ENCODE assay signal across 31 cellular contexts in the genomic region with DNA sequence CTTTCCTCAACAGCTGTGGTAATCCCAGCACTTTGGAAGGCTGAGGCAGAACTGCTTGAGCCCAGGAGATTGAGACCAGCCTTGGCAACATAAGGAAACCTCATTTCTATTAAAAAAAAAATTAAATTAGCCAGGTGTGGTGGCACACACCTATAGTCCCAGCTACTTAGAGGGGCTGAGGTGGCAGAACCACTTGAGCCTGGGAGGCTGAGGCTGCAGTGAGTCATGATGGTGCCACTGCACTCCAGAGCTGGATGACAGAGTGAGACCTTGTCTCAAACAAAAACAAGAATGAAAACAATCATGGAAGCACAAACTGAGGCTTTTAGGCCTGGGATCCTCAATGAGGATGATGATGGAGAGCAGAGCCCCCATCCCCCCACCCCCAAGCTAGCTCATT. TPM values are rescaled to one million over a fixed set of nuclear protein-coding genes. Genes with fewer than 3 reads are reported as not detected.
"Had no signal": no experiment of that assay in that cellular context is flagged by ENCODE, and none has a peak within 500 bp of the region (broad histone marks: within the 10 kb centered on the region; RNA-seq: fewer than 3 reads in every experiment).

No MANE protein-coding gene starts in this region.

- DNase-seq: activated CD4-positive, alpha-beta T cell treated with anti-CD3 and anti-CD28 coated beads for 36 hours; activated CD4-positive, CD25-positive, alpha-beta regulatory T cell; activated CD8-positive, alpha-beta memory T cell treated with anti-CD3 and anti-CD28 coated beads, Interleukin-2, amount 10 ng/mL, durations not matched to agents 7 days and 5 days; activated CD8-positive, alpha-beta T cell treated with anti-CD3 and anti-CD28 coated beads, Interleukin-2, amount 10 ng/mL, durations not matched to agents 7 days and 5 days; activated naive CD4-positive, alpha-beta T cell; activated T-cell treated with anti-CD3 and anti-CD28 coated beads, Interleukin-2, amount 50 U/mL, for 48 hours; anterior cingulate cortex; cerebellar nuclear complex; colonic mucosa; effector CD8-positive, alpha-beta T cell; gastrocnemius medialis; glutamatergic neuron; islet precursor cell; left cardiac atrium; natural killer cell; occipital lobe; psoas muscle; stimulated activated CD4-positive, alpha-beta T cell treated with anti-CD3 and anti-CD28 coated beads, Interleukin-1b, Interleukin-23, amount 100 ng/mL, for 48 hours; stimulated activated CD4-positive, alpha-beta T cell treated with anti-CD3 and anti-CD28 coated beads, Interleukin-4, amount 100 ng/mL, for 4 hours; stimulated activated CD8-positive, alpha-beta memory T cell treated with anti-CD3 and anti-CD28 coated beads, Interleukin-4, amount 100 ng/mL, for 48 hours; stomach; thyroid gland had no signal

- H3K9ac ChIP-seq: neural progenitor cell, parathyroid adenoma had no signal

- H2AFZ ChIP-seq: hepatocyte, neural progenitor cell, parathyroid adenoma had no signal

- ATAC-seq: activated CD4-positive, alpha-beta T cell treated with anti-CD3 and anti-CD28 coated beads for 36 hours; activated CD8-positive, alpha-beta memory T cell treated with anti-CD3 and anti-CD28 coated beads, Interleukin-2, amount 10 ng/mL, durations not matched to agents 7 days and 5 days; activated CD8-positive, alpha-beta T cell treated with anti-CD3 and anti-CD28 coated beads, Interleukin-2, amount 10 ng/mL, durations not matched to agents 7 days and 5 days; activated naive CD4-positive, alpha-beta T cell treated with anti-CD3 and anti-CD28 coated beads, Interleukin-2, amount 50 U/mL, for 72 hours; gastrocnemius medialis; natural killer cell; psoas muscle; stimulated activated memory B cell treated with anti-CD40 and anti-IgM and Interleukin-4, amounts not matched to agents 10 μg/mL and 1 μg/mL and 100 μg/mL, for 72 hours had no signal

- H3K4me2 ChIP-seq: hepatocyte, neural progenitor cell, smooth muscle cell had no signal

- H3K4me3 ChIP-seq: cardiac muscle cell, colonic mucosa, gastrocnemius medialis, hepatocyte, neural progenitor cell, psoas muscle, right atrium auricular region, smooth muscle cell, stomach, thyroid gland, upper lobe of left lung had no signal

- H3K27ac ChIP-seq: cardiac muscle cell, colonic mucosa, gastrocnemius medialis, hepatocyte, neural progenitor cell, parathyroid adenoma, psoas muscle, right atrium auricular region, stomach, thyroid gland, upper lobe of left lung had no signal

- H3K27me3 ChIP-seq: cardiac muscle cell, colonic mucosa, gastrocnemius medialis, hepatocyte, neural progenitor cell, right atrium auricular region, stomach, thyroid gland, upper lobe of left lung had no signal

- H3K79me2 ChIP-seq: parathyroid adenoma had no signal

- H3K4me1 ChIP-seq: colonic mucosa, parathyroid adenoma, thyroid gland, upper lobe of left lung had no signal

- H3K9me3 ChIP-seq: colonic mucosa, gastrocnemius medialis, psoas muscle, right atrium auricular region, stomach, thyroid gland, upper lobe of left lung had no signal

- H3K36me3 ChIP-seq: cardiac muscle cell, colonic mucosa, gastrocnemius medialis, neural progenitor cell, right atrium auricular region, stomach, thyroid gland, upper lobe of left lung had no signal

RNA-seq across cellular contexts. Expression of a gene that starts 19.8 kb away (rescaled TPM):
- total RNA-seq: activated CD4-positive, alpha-beta T cell treated with anti-CD3 and anti-CD28 coated beads for 36 hours; activated CD8-positive, alpha-beta memory T cell treated with anti-CD3 and anti-CD28 coated beads, Interleukin-2, amount 10 ng/mL, durations not matched to agents 7 days and 5 days; activated CD8-positive, alpha-beta T cell treated with anti-CD3 and anti-CD28 coated beads, Interleukin-2, amount 10 ng/mL, durations not matched to agents 7 days and 5 days; activated naive CD4-positive, alpha-beta T cell treated with anti-CD3 and anti-CD28 coated beads, Interleukin-2, amount 50 U/mL, for 72 hours had no signal
